ENCODE assay signal across 10 cellular contexts in genomic region chr3:141393151-141394076, GRCh38. TPM values are rescaled to one million over a fixed set of nuclear protein-coding genes. Genes with fewer than 3 reads are reported as not detected.
DNase-seq lines count a peak whose midpoint lies in the region; ATAC-seq and TF ChIP-seq lines count a peak whose summit lies in the region.
"Had no signal": no experiment of that assay in that cellular context is flagged by ENCODE, and none has a peak within 500 bp of the region (broad histone marks: within the 10 kb centered on the region; RNA-seq: fewer than 3 reads in every experiment).

No MANE protein-coding gene starts in this region.

- intact Hi-C loops in dorsolateral prefrontal cortex (cut with DNase I): no loop called here

- DNase-seq in AG10803 (ENCODE audit: low read depth) (peak; percentile 81), NCI-H146 (lab: John Stamatoyannopoulos, UW) (peak; percentile 99), dorsolateral prefrontal cortex (peak in 1 of 10 donors; percentile 32), dermis blood vessel endothelial cell (no peak), HCEC 1CT (no peak), GM19240 (ENCODE audit: insufficient read length, low spot score) (no peak)
- DNase-seq: activated CD4-positive, CD25-positive, alpha-beta regulatory T cell treated with anti-CD3 and anti-CD28 coated beads, Interleukin-2, amount 50 U/mL, for 72 hours; NCI-H510A treated with DMSO at 0.1 percent for 48 hours had no signal

- H3K4me3 Mint-ChIP-seq in nephron: no peak overlapping the region
- no peak overlapping the region for H3K4me3 Mint-ChIP-seq in activated T-helper 17 cell treated with anti-CD3 and anti-CD28 coated beads, Interleukin-2, amount 50 U/mL, for 72 hours

- H3K36me3 Mint-ChIP-seq in nephron (ENCODE audit: low read depth): peaks cover 34% of the 10 kb centered on the region
- peaks cover 16% of the 10 kb centered on the region for H3K36me3 Mint-ChIP-seq in activated T-helper 17 cell treated with anti-CD3 and anti-CD28 coated beads, Interleukin-2, amount 50 U/mL, for 72 hours (ENCODE audit: low read depth)

- H3K9me3 Mint-ChIP-seq in nephron: peaks cover 15% of the 10 kb centered on the region
- H3K9me3 Mint-ChIP-seq in activated T-helper 17 cell treated with anti-CD3 and anti-CD28 coated beads, Interleukin-2, amount 50 U/mL, for 72 hours: peaks cover 9% of the 10 kb centered on the region

- no peaks in the 10 kb centered on the region for H3K27me3 Mint-ChIP-seq in nephron (ENCODE audit: low read depth)
- no peaks in the 10 kb centered on the region for H3K27me3 Mint-ChIP-seq in activated T-helper 17 cell treated with anti-CD3 and anti-CD28 coated beads, Interleukin-2, amount 50 U/mL, for 72 hours

- no peak for ATAC-seq in activated T-helper 17 cell treated with anti-CD3 and anti-CD28 coated beads, Interleukin-2, amount 50 U/mL, for 72 hours (replicated peaks)

- peak overlapping the region; percentile 12 to 96 (median 83) for H3K27ac ChIP-seq in dorsolateral prefrontal cortex

- no peaks in the 10 kb centered on the region for H3K27me3 ChIP-seq in dorsolateral prefrontal cortex

- TF ChIP-seq CTCF in AG10803 (conservative IDR thresholded peaks at IDR 0.05; ENCODE audit: low read length) (no peak), dorsolateral prefrontal cortex (IDR thresholded peaks at IDR 0.05 in 54 of 56, conservative IDR thresholded peaks at IDR 0.05 in 2 of 56; ENCODE audit: low read depth in 1 of 56, partially characterized antibody in 56 of 56) (peak in 1 of 56 donors; percentile 5), nephron (IDR thresholded peaks at IDR 0.05; ENCODE audit: unreplicated experiment in 3 of 3) (no peak)

- peaks cover 19% of the 10 kb centered on the region for H3K4me1 Mint-ChIP-seq in nephron
- peaks cover 16% of the 10 kb centered on the region for H3K4me1 Mint-ChIP-seq in activated T-helper 17 cell treated with anti-CD3 and anti-CD28 coated beads, Interleukin-2, amount 50 U/mL, for 72 hours

- H3K27ac Mint-ChIP-seq in nephron: peak overlapping the region; percentile 88 to 95 (median 93)
- H3K27ac Mint-ChIP-seq in activated T-helper 17 cell treated with anti-CD3 and anti-CD28 coated beads, Interleukin-2, amount 50 U/mL, for 72 hours: no peak overlapping the region

- no peak overlapping the region for H3K4me3 ChIP-seq in AG10803 (ENCODE audit: low read length)
- peak overlapping the region in 3 of 59 donors; percentile 4 to 13 (median 5) for H3K4me3 ChIP-seq in dorsolateral prefrontal cortex

RNA-seq across cellular contexts. Expression of gene ZBTB38, which starts 25.1 kb away (rescaled TPM):
- total RNA-seq in dorsolateral prefrontal cortex (100 to 1,000 TPM; 101 to 187 (median 131) TPM), dermis blood vessel endothelial cell (92.4 and 113 TPM in 2 replicates)
- 10 to 100 TPM; 33.3 to 45.6 TPM for total RNA-seq in activated T-helper 17 cell treated with anti-CD3 and anti-CD28 coated beads, Interleukin-2, amount 50 U/mL, for 72 hours

Comparison
In these comparisons a context has a peak if more than half of its experiments do, and no peak if none do; other contexts are left out.
1. DNase-seq: peak in AG10803 (single experiment) and NCI-H146 (single experiment); none in dermis blood vessel endothelial cell (single experiment), HCEC 1CT (single experiment) and GM19240 (single experiment).